Comparison of ENCODE assay signal across 1 cellular context in the genomic region with DNA sequence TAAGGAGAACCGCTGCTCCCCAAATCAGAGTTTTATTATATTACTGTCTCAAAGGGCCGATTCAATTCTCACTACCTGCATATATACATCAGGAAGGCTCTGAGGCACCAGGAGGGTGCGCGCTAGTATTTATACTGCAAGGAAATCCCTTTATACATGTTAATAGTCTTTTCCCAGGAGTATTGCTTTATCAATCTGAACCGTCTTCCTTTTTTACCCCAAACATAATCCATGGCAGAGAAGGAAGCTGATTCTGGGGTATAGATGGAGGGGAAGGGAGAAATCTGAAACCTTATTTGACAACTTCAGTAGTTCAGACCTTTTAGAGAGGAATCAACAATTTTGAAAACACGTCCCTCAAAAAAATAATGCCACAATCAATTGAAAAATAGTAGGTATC.
TF ChIP-seq lines count a peak whose summit lies in the region.

A gene with protein sequence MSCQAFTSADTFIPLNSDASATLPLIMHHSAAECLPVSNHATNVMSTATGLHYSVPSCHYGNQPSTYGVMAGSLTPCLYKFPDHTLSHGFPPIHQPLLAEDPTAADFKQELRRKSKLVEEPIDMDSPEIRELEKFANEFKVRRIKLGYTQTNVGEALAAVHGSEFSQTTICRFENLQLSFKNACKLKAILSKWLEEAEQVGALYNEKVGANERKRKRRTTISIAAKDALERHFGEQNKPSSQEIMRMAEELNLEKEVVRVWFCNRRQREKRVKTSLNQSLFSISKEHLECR (minus strand): TSS at position 101 of the 400 bp plus-strand sequence. CDS start 122 bp downstream, outside the sequence.

TF ChIP-seq in HCT116, 20 proteins besides CTCF, POLR2A, EP300 and RAD21 (continued from another document):
- no peak for TF ChIP-seq REST (IDR thresholded peaks at IDR 0.05; ENCODE audit: low read depth)
- TF ChIP-seq EZH2phosphoT487 (IDR thresholded peaks at IDR 0.05; ENCODE audit: borderline replicate concordance): no peak
- TF ChIP-seq ZFX (IDR thresholded peaks at IDR 0.05): no peak
- TF ChIP-seq EGR1 (IDR thresholded peaks at IDR 0.05; ENCODE audit: low read depth): no peak
- no peak for TF ChIP-seq SP1 (IDR thresholded peaks at IDR 0.05; ENCODE audit: low read depth)
- TF ChIP-seq MAX (IDR thresholded peaks at IDR 0.05): no peak
- no peak for TF ChIP-seq ZBTB33 (IDR thresholded peaks at IDR 0.05; ENCODE audit: extremely low read depth, insufficient replicate concordance, low read length)
- TF ChIP-seq CBX3 (IDR thresholded peaks at IDR 0.05; ENCODE audit: low read depth): no peak
- no peak for TF ChIP-seq POLR2AphosphoS5 (IDR thresholded peaks at IDR 0.05; ENCODE audit: low read depth, low read length)
- TF ChIP-seq, protein P1, sequence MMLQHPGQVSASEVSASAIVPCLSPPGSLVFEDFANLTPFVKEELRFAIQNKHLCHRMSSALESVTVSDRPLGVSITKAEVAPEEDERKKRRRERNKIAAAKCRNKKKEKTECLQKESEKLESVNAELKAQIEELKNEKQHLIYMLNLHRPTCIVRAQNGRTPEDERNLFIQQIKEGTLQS (IDR thresholded peaks at IDR 0.05): no peak
- TF ChIP-seq JUND (IDR thresholded peaks at IDR 0.05): no peak
- no peak for TF ChIP-seq ELF1 (IDR thresholded peaks at IDR 0.05; ENCODE audit: borderline replicate concordance, low read depth)
- TF ChIP-seq ZNF274 (IDR thresholded peaks at IDR 0.05; ENCODE audit: low read depth, low read length): no peak
- no peak for TF ChIP-seq FOSL1 (IDR thresholded peaks at IDR 0.05; ENCODE audit: low read depth)
- TF ChIP-seq SRF (IDR thresholded peaks at IDR 0.05; ENCODE audit: low read depth): no peak
- no peak for TF ChIP-seq EZH2 (IDR thresholded peaks at IDR 0.05)
